18 cellular contexts compared by ENCODE assay signal in genomic region chr16:69049146-69049545, GRCh38. TPM values are rescaled to one million over a fixed set of nuclear protein-coding genes. Genes with fewer than 3 reads are reported as not detected.
DNase-seq lines count a peak whose midpoint lies in the region; FAIRE-seq and TF ChIP-seq lines count a peak whose summit lies in the region.
"Had no signal": no experiment of that assay in that cellular context is flagged by ENCODE, and none has a peak within 500 bp of the region (broad histone marks: within the 10 kb centered on the region; RNA-seq: fewer than 3 reads in every experiment).

No MANE protein-coding gene starts in this region.

- no peak overlapping the region for H3K4me3 ChIP-seq in GM23248
- H3K4me3 ChIP-seq in SK-N-SH (ENCODE audit: low read depth in 2 of 2, low read length in 1 of 2) = no peak overlapping the region
- no peak overlapping the region for H3K4me3 ChIP-seq in fibroblast of mammary gland (ENCODE audit: control insufficient read depth, low read depth, low read length)

- in situ Hi-C loops in GM23248 (cut with MboI) = no loop called here

- DNase-seq in GM23248 = peak; percentile 73
- no peak for DNase-seq in SK-N-SH
- DNase-seq in fibroblast of mammary gland (ENCODE audit: low read depth) = peak; percentile 55
- DNase-seq in urothelium cell line (ENCODE audit: low spot score) = peak; percentile 61
- DNase-seq in GM12891 (ENCODE audit: insufficient read length, low spot score) = no peak
- no peak for DNase-seq in ecto neural progenitor cell (ENCODE audit: low spot score)
- DNase-seq in SHP77 (lab: John Stamatoyannopoulos, UW) = no peak
- DNase-seq: activated CD4-positive, alpha-beta T cell treated with anti-CD3 and anti-CD28 coated beads for 4 hours; activated CD8-positive, alpha-beta memory T cell treated with anti-CD3 and anti-CD28 coated beads, Interleukin-2, amount 50 U/mL, for 48 hours; activated naive CD4-positive, alpha-beta T cell treated with anti-CD3 and anti-CD28 coated beads, Interleukin-2, amount 10 ng/mL, durations not matched to agents 7 days and 5 days; caudate nucleus; CD4-positive, alpha-beta T cell; glutamatergic neuron; islet precursor cell; MV-4-11; right cardiac atrium; Right ventricle myocardium superior; stimulated activated CD4-positive, alpha-beta T cell treated with anti-CD3 and anti-CD28 coated beads, Interleukin-2, amount 100 ng/mL, for 24 hours had no signal

- 85 to 92% methylated on average over 5 of the region's 5 CpGs for WGBS in GM23248 (ENCODE audit: low coverage in 1 of 2, low lambda C conversion rate in 2 of 2, missing lambda C conversion rate in 2 of 2), 2 experiments
- WGBS in SK-N-SH (ENCODE audit: low lambda C conversion rate) = 75% methylated on average over 5 of the region's 5 CpGs

- TF ChIP-seq EP300 in SK-N-SH (IDR thresholded peaks at IDR 0.05; ENCODE audit: borderline replicate concordance in 1 of 2, low read depth in 1 of 2, low read length in 1 of 2) = peak in 1 of 2 experiments; percentile 18; a peak in 1 of 4 replicates

- no peaks in the 10 kb centered on the region for H3K9me2 ChIP-seq in GM23248 (ENCODE audit: insufficient read depth)
- H3K9me2 ChIP-seq in SK-N-SH = no peaks in the 10 kb centered on the region

- no peaks in the 10 kb centered on the region for H3K79me2 ChIP-seq in GM23248 (ENCODE audit: insufficient read depth)
- no peaks in the 10 kb centered on the region for H3K79me2 ChIP-seq in SK-N-SH (ENCODE audit: insufficient read depth)

- H3K27ac ChIP-seq in GM23248 (no peak overlapping the region; the same call in 1 of the 2 replicates), SK-N-SH (ENCODE audit: low read depth in 2 of 2, low read length in 1 of 2) (peak overlapping the region in 1 of 2 experiments; percentile 63; a peak in 2 of 4 replicates)

- no peaks in the 10 kb centered on the region for H3K27me3 ChIP-seq in GM23248 (replicated peaks; ENCODE audit: insufficient read depth)
- H3K27me3 ChIP-seq in SK-N-SH (ENCODE audit: insufficient read depth) = no peaks in the 10 kb centered on the region

- TF ChIP-seq CTCF in SK-N-SH (IDR thresholded peaks at IDR 0.05) (no peak), fibroblast of mammary gland (conservative IDR thresholded peaks at IDR 0.05; ENCODE audit: control insufficient read depth, insufficient read depth, low read depth, low read length) (no peak)

- H3K4me1 ChIP-seq in GM23248 (ENCODE audit: insufficient read depth) (peaks cover 11% of the 10 kb centered on the region; the same call in 1 of the 2 replicates), SK-N-SH (ENCODE audit: control insufficient read depth in 1 of 2, insufficient read depth in 2 of 2, low read depth in 1 of 2, low read length in 1 of 2) (peaks cover 0 to 7% of the 10 kb centered on the region in 2 experiments; a peak in 2 of 4 replicates)

- FAIRE-seq in urothelium cell line (lab: Jason Lieb, UNC) = no peak
- FAIRE-seq in GM12891 (lab: Jason Lieb, UNC) = no peak

- H3K36me3 ChIP-seq in GM23248 (ENCODE audit: low read depth) (no peaks in the 10 kb centered on the region), SK-N-SH (replicated peaks in 1 of 2; ENCODE audit: control insufficient read depth in 1 of 2, insufficient read depth in 2 of 2, low read length in 1 of 2) (no peaks in the 10 kb centered on the region)

- H4K20me1 ChIP-seq in GM23248 (ENCODE audit: insufficient read depth) (no peaks in the 10 kb centered on the region), SK-N-SH (ENCODE audit: insufficient read depth) (no peaks in the 10 kb centered on the region)

- H3K9ac ChIP-seq in GM23248 = no peak overlapping the region
- no peak overlapping the region for H3K9ac ChIP-seq in SK-N-SH

- POLR2A ChIA-PET in SK-N-SH (lab: Yijun Ruan, JAX) = no interaction called here

- H3F3A ChIP-seq in GM23248 (ENCODE audit: insufficient read depth) = no peaks in the 10 kb centered on the region
- peaks cover 10% of the 10 kb centered on the region for H3F3A ChIP-seq in SK-N-SH (replicated peaks; ENCODE audit: insufficient read depth)

- CTCF ChIA-PET in SK-N-SH (lab: Yijun Ruan, JAX) = interaction anchor here (1.9 kb wide), 1 partner anchor 8 kb away, joined by 5 read pairs; no protein-coding TSS in a partner anchor

- H3K4me2 ChIP-seq in GM23248 (ENCODE audit: unreplicated experiment) (peak overlapping the region; percentile 25), SK-N-SH (peak overlapping the region; percentile 27; the same call in 1 of the 2 replicates)

- TF ChIP-seq POLR2A in GM12891 (IDR thresholded peaks at IDR 0.05; ENCODE audit: low read depth, low read length) = no peak

- no peak for TF ChIP-seq RAD21 in SK-N-SH (IDR thresholded peaks at IDR 0.05; ENCODE audit: low read length)

- no peak overlapping the region for H2AFZ ChIP-seq in GM23248
- H2AFZ ChIP-seq in SK-N-SH (ENCODE audit: low read depth) = peak overlapping the region; percentile 68; the same call in 1 of the 2 replicates

- no peaks in the 10 kb centered on the region for H3K9me3 ChIP-seq in GM23248 (ENCODE audit: low read depth)
- H3K9me3 ChIP-seq in SK-N-SH = no peaks in the 10 kb centered on the region

TF ChIP-seq in SK-N-SH, 30 proteins besides CTCF, POLR2A, EP300 and RAD21 (continues in another document):
- no peak for TF ChIP-seq PBX3 (IDR thresholded peaks at IDR 0.05)
- TF ChIP-seq, protein P1, sequence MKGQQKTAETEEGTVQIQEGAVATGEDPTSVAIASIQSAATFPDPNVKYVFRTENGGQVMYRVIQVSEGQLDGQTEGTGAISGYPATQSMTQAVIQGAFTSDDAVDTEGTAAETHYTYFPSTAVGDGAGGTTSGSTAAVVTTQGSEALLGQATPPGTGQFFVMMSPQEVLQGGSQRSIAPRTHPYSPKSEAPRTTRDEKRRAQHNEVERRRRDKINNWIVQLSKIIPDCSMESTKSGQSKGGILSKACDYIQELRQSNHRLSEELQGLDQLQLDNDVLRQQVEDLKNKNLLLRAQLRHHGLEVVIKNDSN (IDR thresholded peaks at IDR 0.05; ENCODE audit: borderline replicate concordance, low read depth) = 0 out of 2 replicates have a peak, but pooled peaks have one; percentile 26
- TF ChIP-seq EZH2phosphoT487 (IDR thresholded peaks at IDR 0.05; ENCODE audit: borderline replicate concordance, low read depth) = no peak
- TF ChIP-seq TCF12 (IDR thresholded peaks at IDR 0.05) = peak; percentile 42; the same call in 1 of the 2 replicates
- TF ChIP-seq GABPA (IDR thresholded peaks at IDR 0.05; ENCODE audit: low read depth) = no peak
- TF ChIP-seq JUND (IDR thresholded peaks at IDR 0.05) = peak; percentile 63
- no peak for TF ChIP-seq SIN3A (IDR thresholded peaks at IDR 0.05; ENCODE audit: borderline replicate concordance, low read depth, low read length)
- no peak for TF ChIP-seq MXI1 (IDR thresholded peaks at IDR 0.05; ENCODE audit: low read depth, low read length)
- no peak for TF ChIP-seq NRF1 (IDR thresholded peaks at IDR 0.05; ENCODE audit: low read depth, low read length)

TF ChIP-seq in GM12891, 5 proteins besides CTCF, POLR2A, EP300 and RAD21:
- TF ChIP-seq POU2F2 (IDR thresholded peaks at IDR 0.05; ENCODE audit: low read depth, low read length) (no peak), PAX5 (IDR thresholded peaks at IDR 0.05; ENCODE audit: insufficient read depth, low read length, severe bottlenecking) (no peak), TAF1 (IDR thresholded peaks at IDR 0.05; ENCODE audit: low read depth, low read length) (no peak), SPI1 (IDR thresholded peaks at IDR 0.05; ENCODE audit: low read depth, low read length) (no peak), POLR2AphosphoS5 (IDR thresholded peaks at IDR 0.05; ENCODE audit: low read depth, low read length) (no peak)

RNA-seq across cellular contexts. Expression of gene HAS3, which starts 56.3 kb away (rescaled TPM):
- total RNA-seq in GM23248 (2014; rRNA removed; shearing (Covaris generic)) = 0.43 TPM in 1 of 2 replicates, not detected in the other
- polyA plus RNA-seq in GM23248 (2016; fragmentation: Nextera tagmentation; extraction: Ambion mirVana) = 0.14 TPM in 1 of 2 replicates, not detected in the other
- polyA plus RNA-seq in SK-N-SH (2012; rRNA removed) = 38.7 and 52.4 TPM in 2 replicates
- 26.0 and 37.9 TPM in 2 replicates for polyA plus RNA-seq in SK-N-SH (2012; cell fraction: cytosol; rRNA removed)
- polyA plus RNA-seq in SK-N-SH (2012; cell fraction: nucleus; rRNA removed) = 61.9 and 84.2 TPM in 2 replicates
- polyA plus RNA-seq in GM12891 (2012; ENCODE audit: low read depth, missing spikeins) = 0.31 TPM

Comparison
In these comparisons a context has a peak if more than half of its experiments do, and no peak if none do; other contexts are left out.
1. DNase-seq: peak in GM23248 (single experiment), fibroblast of mammary gland (single experiment) and urothelium cell line (single experiment); none in SK-N-SH (single experiment), GM12891 (single experiment), ecto neural progenitor cell (single experiment) and SHP77 (0 of 2).
2. RNA of gene HAS3, which starts 56.3 kb away (polyA plus RNA-seq): 26.0 to 84.2 TPM in SK-N-SH; 0.14 TPM in GM23248; every median in the first group is over 10 times any median in the second.